Comparison of ENCODE assay signal across 15 cellular contexts in genomic region chr4:41069838-41070237, GRCh38.
DNase-seq lines count a peak whose midpoint lies in the region; ATAC-seq and TF ChIP-seq lines count a peak whose summit lies in the region.
"Had no signal": no experiment of that assay in that cellular context is flagged by ENCODE, and none has a peak within 500 bp of the region (broad histone marks: within the 10 kb centered on the region; RNA-seq: fewer than 3 reads in every experiment).

No MANE protein-coding gene starts in this region.

- no peaks in the 10 kb centered on the region for H4K20me1 ChIP-seq in GM23338 (replicated peaks; ENCODE audit: insufficient read depth)

- H2AFZ ChIP-seq in GM23338: no peak overlapping the region

- no peaks in the 10 kb centered on the region for H3K27me3 ChIP-seq in GM23338 (ENCODE audit: insufficient read depth)
- H3K27me3 ChIP-seq: breast epithelium, upper lobe of left lung had no signal

- no peaks in the 10 kb centered on the region for H3F3A ChIP-seq in GM23338 (replicated peaks; ENCODE audit: low read depth)

- no TSS peak for BruUV-seq in Calu3 (replicated peaks; lab: Mats Ljungman, UMichigan)

- peak overlapping the region; percentile 45 for H3K27ac ChIP-seq in GM23338 (ENCODE audit: low read depth)
- H3K27ac ChIP-seq in angular gyrus (ENCODE audit: low read depth, low read length): peak overlapping the region; percentile 8
- H3K27ac ChIP-seq: breast epithelium, upper lobe of left lung had no signal

- H3K4me1 ChIP-seq in GM23338 (ENCODE audit: insufficient read depth): peaks cover 29% of the 10 kb centered on the region
- H3K4me1 ChIP-seq: breast epithelium had no signal

- H3K36me3 Mint-ChIP-seq in GM23338 (ENCODE audit: low read depth) (no peaks in the 10 kb centered on the region), neural crest cell (ENCODE audit: low read depth) (no peaks in the 10 kb centered on the region), Calu3 (ENCODE audit: insufficient read depth, unreplicated experiment) (no peaks in the 10 kb centered on the region)
- no peaks in the 10 kb centered on the region for H3K36me3 Mint-ChIP-seq in activated T-helper 17 cell treated with anti-CD3 and anti-CD28 coated beads, Interleukin-2, amount 50 U/mL, for 72 hours (ENCODE audit: low read depth)
- no peaks in the 10 kb centered on the region for H3K36me3 Mint-ChIP-seq in activated T-cell treated with anti-CD3 and anti-CD28 coated beads, Interleukin-2, amount 50 U/mL, for 72 hours (ENCODE audit: insufficient read depth in 2 of 2)
- H3K36me3 Mint-ChIP-seq: activated naive CD4-positive, alpha-beta T cell treated with anti-CD3 and anti-CD28 coated beads, Interleukin-2, amount 50 U/mL, for 24 hours; naive thymus-derived CD8-positive, alpha-beta T cell had no signal

- peak overlapping the region; percentile 17; the same call in 1 of the 2 replicates for H3K4me2 ChIP-seq in GM23338

- DNase-seq in GM23338 (ENCODE audit: low spot score) (peak; percentile 77), NCI-H2107 treated with DMSO at 0.1 percent for 48 hours (lab: John Stamatoyannopoulos, UW; ENCODE audit: unreplicated experiment) (peak; percentile 13), neural crest cell (ENCODE audit: low read depth, low spot score) (no peak), epidermal melanocyte (ENCODE audit: insufficient read length, low spot score) (no peak), Calu3 (no peak)
- no peak for DNase-seq in activated T-cell treated with anti-CD3 and anti-CD28 coated beads, Interleukin-2, amount 50 U/mL, for 72 hours
- DNase-seq: effector CD4-positive, alpha-beta T cell; naive thymus-derived CD8-positive, alpha-beta T cell; Right ventricle myocardium superior had no signal

- no peak for TF ChIP-seq CTCF in GM23338 (conservative IDR thresholded peaks at IDR 0.05; ENCODE audit: low read depth in 2 of 2)
- TF ChIP-seq CTCF in neural crest cell (conservative IDR thresholded peaks at IDR 0.05): no peak
- no peak for TF ChIP-seq CTCF in Calu3 (IDR thresholded peaks at IDR 0.05; ENCODE audit: unreplicated experiment)

- intact Hi-C loops in Calu3 (cut with micrococcal nuclease; ENCODE audit: unreplicated experiment): no loop called here

- H3K9me3 Mint-ChIP-seq in GM23338 (no peaks in the 10 kb centered on the region), neural crest cell (no peaks in the 10 kb centered on the region), Calu3 (ENCODE audit: low read depth, unreplicated experiment) (no peaks in the 10 kb centered on the region)
- no peaks in the 10 kb centered on the region for H3K9me3 Mint-ChIP-seq in activated T-helper 17 cell treated with anti-CD3 and anti-CD28 coated beads, Interleukin-2, amount 50 U/mL, for 72 hours
- no peaks in the 10 kb centered on the region for H3K9me3 Mint-ChIP-seq in activated T-cell treated with anti-CD3 and anti-CD28 coated beads, Interleukin-2, amount 50 U/mL, for 72 hours
- H3K9me3 Mint-ChIP-seq: activated naive CD4-positive, alpha-beta T cell treated with anti-CD3 and anti-CD28 coated beads, Interleukin-2, amount 50 U/mL, for 24 hours; naive thymus-derived CD8-positive, alpha-beta T cell had no signal

- H3K4me1 Mint-ChIP-seq in GM23338 (peaks cover 40% of the 10 kb centered on the region), neural crest cell (peaks cover 25% of the 10 kb centered on the region), Calu3 (ENCODE audit: low read depth, unreplicated experiment) (no peaks in the 10 kb centered on the region)
- H3K4me1 Mint-ChIP-seq in activated T-helper 17 cell treated with anti-CD3 and anti-CD28 coated beads, Interleukin-2, amount 50 U/mL, for 72 hours: no peaks in the 10 kb centered on the region
- H3K4me1 Mint-ChIP-seq in activated T-cell treated with anti-CD3 and anti-CD28 coated beads, Interleukin-2, amount 50 U/mL, for 72 hours (ENCODE audit: low read depth): no peaks in the 10 kb centered on the region
- H3K4me1 Mint-ChIP-seq: activated naive CD4-positive, alpha-beta T cell treated with anti-CD3 and anti-CD28 coated beads, Interleukin-2, amount 50 U/mL, for 24 hours; naive thymus-derived CD8-positive, alpha-beta T cell had no signal

- H3K9me2 ChIP-seq in GM23338 (ENCODE audit: insufficient read depth): no peaks in the 10 kb centered on the region

- CTCF ChIA-PET in Calu3 (lab: Charles Lee): no interaction called here

- ATAC-seq in GM23338: peak; percentile 80
- ATAC-seq in activated T-helper 17 cell treated with anti-CD3 and anti-CD28 coated beads, Interleukin-2, amount 50 U/mL, for 72 hours (replicated peaks): no peak
- no peak for ATAC-seq in activated T-cell treated with anti-CD3 and anti-CD28 coated beads, Interleukin-2, amount 50 U/mL, for 72 hours (replicated peaks in 1 of 2)
- ATAC-seq: naive thymus-derived CD8-positive, alpha-beta T cell had no signal

- no peaks in the 10 kb centered on the region for H3K27me3 Mint-ChIP-seq in GM23338 (ENCODE audit: insufficient read depth, low read depth, poor library complexity)
- no peaks in the 10 kb centered on the region for H3K27me3 Mint-ChIP-seq in neural crest cell (ENCODE audit: low read depth)
- H3K27me3 Mint-ChIP-seq in activated T-helper 17 cell treated with anti-CD3 and anti-CD28 coated beads, Interleukin-2, amount 50 U/mL, for 72 hours: no peaks in the 10 kb centered on the region
- no peaks in the 10 kb centered on the region for H3K27me3 Mint-ChIP-seq in activated T-cell treated with anti-CD3 and anti-CD28 coated beads, Interleukin-2, amount 50 U/mL, for 72 hours (ENCODE audit: low read depth)
- H3K27me3 Mint-ChIP-seq in Calu3 (ENCODE audit: unreplicated experiment): no peaks in the 10 kb centered on the region
- H3K27me3 Mint-ChIP-seq: activated naive CD4-positive, alpha-beta T cell treated with anti-CD3 and anti-CD28 coated beads, Interleukin-2, amount 50 U/mL, for 24 hours had no signal

- H3K4me3 ChIP-seq in GM23338: no peak overlapping the region
- H3K4me3 ChIP-seq: breast epithelium, lung, upper lobe of left lung had no signal

- H3K4me3 Mint-ChIP-seq in GM23338 (no peak overlapping the region), neural crest cell (no peak overlapping the region), Calu3 (ENCODE audit: low read depth, unreplicated experiment) (no peak overlapping the region)
- no peak overlapping the region for H3K4me3 Mint-ChIP-seq in activated T-helper 17 cell treated with anti-CD3 and anti-CD28 coated beads, Interleukin-2, amount 50 U/mL, for 72 hours
- H3K4me3 Mint-ChIP-seq in activated T-cell treated with anti-CD3 and anti-CD28 coated beads, Interleukin-2, amount 50 U/mL, for 72 hours: no peak overlapping the region
- H3K4me3 Mint-ChIP-seq: activated naive CD4-positive, alpha-beta T cell treated with anti-CD3 and anti-CD28 coated beads, Interleukin-2, amount 50 U/mL, for 24 hours; naive thymus-derived CD8-positive, alpha-beta T cell had no signal

- no peaks in the 10 kb centered on the region for H3K36me3 ChIP-seq in GM23338 (ENCODE audit: insufficient read depth)
- H3K36me3 ChIP-seq: breast epithelium, upper lobe of left lung had no signal

- H3K27ac Mint-ChIP-seq in GM23338 (no peak overlapping the region), neural crest cell (ENCODE audit: unreplicated experiment) (peak overlapping the region; percentile 8), Calu3 (ENCODE audit: unreplicated experiment) (no peak overlapping the region)
- no peak overlapping the region for H3K27ac Mint-ChIP-seq in activated T-helper 17 cell treated with anti-CD3 and anti-CD28 coated beads, Interleukin-2, amount 50 U/mL, for 72 hours
- no peak overlapping the region for H3K27ac Mint-ChIP-seq in activated T-cell treated with anti-CD3 and anti-CD28 coated beads, Interleukin-2, amount 50 U/mL, for 72 hours
- H3K27ac Mint-ChIP-seq: activated naive CD4-positive, alpha-beta T cell treated with anti-CD3 and anti-CD28 coated beads, Interleukin-2, amount 50 U/mL, for 24 hours; naive thymus-derived CD8-positive, alpha-beta T cell had no signal

- peaks cover 3% of the 10 kb centered on the region; the same call in 1 of the 2 replicates for H3K79me2 ChIP-seq in GM23338 (replicated peaks; ENCODE audit: insufficient read depth)

TF ChIP-seq in GM23338, 12 proteins besides CTCF, POLR2A, EP300 and RAD21:
- TF ChIP-seq NANOG (IDR thresholded peaks at IDR 0.05; ENCODE audit: borderline replicate concordance) (no peak), EZH2 (IDR thresholded peaks at IDR 0.05; ENCODE audit: low read depth, unreplicated experiment) (no peak)

Comparison
In these comparisons a context has a peak if more than half of its experiments do, and no peak if none do; other contexts are left out.
1. DNase-seq: peak in GM23338 (single experiment) and NCI-H2107 treated with DMSO at 0.1 percent for 48 hours (single experiment); none in neural crest cell (single experiment), epidermal melanocyte (single experiment), activated T-cell treated with anti-CD3 and anti-CD28 coated beads, Interleukin-2, amount 50 U/mL, for 72 hours (0 of 2) and Calu3 (single experiment).